ENCODE assay signal across 24 cellular contexts in genomic region chr6:74834967-74835366, GRCh38.
"Had no signal": no experiment of that assay in that cellular context is flagged by ENCODE, and none has a peak within 500 bp of the region (broad histone marks: within the 10 kb centered on the region; RNA-seq: fewer than 3 reads in every experiment).

No MANE protein-coding gene starts in this region.

- H3K9me3 ChIP-seq: ascending aorta, body of pancreas, Peyer's patch, SJCRH30, SK-N-SH had no signal

- ATAC-seq: activated CD4-positive, alpha-beta T cell treated with anti-CD3 and anti-CD28 coated beads for 36 hours; activated CD8-positive, alpha-beta T cell treated with anti-CD3 and anti-CD28 coated beads for 36 hours; activated T-cell treated with anti-CD3 and anti-CD28 coated beads, Interleukin-2, amount 50 U/mL, for 72 hours; body of pancreas had no signal

- H3K36me3 ChIP-seq: ascending aorta, Peyer's patch, SJCRH30 had no signal

- H3K27ac ChIP-seq: ascending aorta, body of pancreas, Peyer's patch, RWPE1, SJCRH30, VCaP had no signal

- H3K4me2 ChIP-seq: SK-N-SH had no signal

- H3K27me3 ChIP-seq: ascending aorta, body of pancreas, Peyer's patch, SJCRH30 had no signal

- H3K9ac ChIP-seq: SK-N-SH had no signal

- H3K4me3 ChIP-seq: ascending aorta, body of pancreas, Peyer's patch, SJCRH30 had no signal

- H3K4me1 ChIP-seq: ascending aorta, body of pancreas, Peyer's patch, SJCRH30 had no signal

- DNase-seq: activated CD4-positive, alpha-beta T cell treated with anti-CD3 and anti-CD28 coated beads for 36 hours; activated CD4-positive, alpha-beta T cell treated with anti-CD3 and anti-CD28 coated beads, Interleukin-2, amount 50 U/mL, for 1 hour; activated CD4-positive, CD25-positive, alpha-beta regulatory T cell; activated CD8-positive, alpha-beta memory T cell treated with anti-CD3 and anti-CD28 coated beads, Interleukin-2, amount 50 U/mL, for 4 hours; activated CD8-positive, alpha-beta T cell treated with anti-CD3 and anti-CD28 coated beads for 36 hours; activated naive CD4-positive, alpha-beta T cell treated with anti-CD3 and anti-CD28 coated beads, Interleukin-2, amount 50 U/mL, for 16 hours; activated naive CD8-positive, alpha-beta T cell treated with anti-CD3 and anti-CD28 coated beads, Interleukin-2, amount 10 ng/mL, durations not matched to agents 7 days and 5 days; activated T-cell treated with anti-CD3 and anti-CD28 coated beads, Interleukin-2, amount 50 U/mL, for 72 hours; body of pancreas; Karpas-422; NCI-H1105 treated with DMSO at 0.1 percent for 48 hours; NCI-H1436 treated with DMSO at 0.1 percent for 48 hours; NCI-H187; NCI-H2081; NCI-H446; NCI-H524; Peyer's patch; Right ventricle myocardium superior; SJCRH30; SK-N-SH; T-helper 1 cell had no signal
